ENCODE assay signal across 9 cellular contexts in the genomic region with DNA sequence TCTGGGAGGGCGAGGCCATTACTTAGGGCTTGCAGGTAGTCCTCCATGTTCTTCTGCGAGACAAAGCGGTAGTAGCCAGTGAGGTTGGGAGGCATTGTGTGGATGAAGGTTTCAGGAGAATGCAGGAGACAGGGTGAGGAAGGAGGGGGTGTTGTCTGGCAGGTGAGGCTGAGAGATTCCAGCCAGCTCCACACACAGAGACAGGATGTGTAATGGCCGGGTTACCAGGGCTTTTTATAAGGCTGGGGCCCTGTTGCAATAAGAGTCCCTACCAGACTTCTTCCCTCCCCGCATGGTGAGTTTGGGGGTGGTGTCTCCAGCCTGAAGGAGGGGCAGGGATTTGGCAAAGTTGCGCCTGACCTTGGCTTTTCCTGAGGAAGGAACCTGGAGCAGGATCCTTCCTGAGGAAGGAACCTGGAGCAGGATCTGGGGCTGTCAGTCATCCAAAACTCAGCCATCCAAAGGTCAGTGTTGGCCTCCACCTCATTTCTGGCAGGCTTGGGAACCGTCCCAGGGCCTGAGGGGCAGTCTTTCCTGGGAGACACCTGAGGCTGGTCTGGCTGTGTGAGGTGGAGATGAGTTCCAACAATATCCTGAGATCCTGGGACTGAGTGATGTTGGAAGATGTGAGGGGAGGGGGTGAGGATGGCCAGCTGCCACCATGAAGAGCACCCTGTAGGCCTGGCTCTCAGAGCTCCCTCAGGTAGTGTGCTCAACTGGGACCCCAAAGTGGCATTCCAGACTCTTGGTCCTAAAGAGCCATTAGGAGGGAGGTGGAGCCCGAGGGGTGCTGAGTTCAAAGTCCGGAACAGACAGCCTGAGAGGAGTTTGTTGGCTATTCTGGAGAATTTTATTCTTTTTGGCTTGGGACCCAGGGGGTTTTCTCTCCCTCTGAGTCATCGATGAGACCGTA. TPM values are rescaled to one million over a fixed set of nuclear protein-coding genes. Genes with fewer than 3 reads are reported as not detected.
DNase-seq lines count a peak whose midpoint lies in the region; ATAC-seq and TF ChIP-seq lines count a peak whose summit lies in the region.
"Had no signal": no experiment of that assay in that cellular context is flagged by ENCODE, and none has a peak within 500 bp of the region (broad histone marks: within the 10 kb centered on the region; RNA-seq: fewer than 3 reads in every experiment).

A gene with protein sequence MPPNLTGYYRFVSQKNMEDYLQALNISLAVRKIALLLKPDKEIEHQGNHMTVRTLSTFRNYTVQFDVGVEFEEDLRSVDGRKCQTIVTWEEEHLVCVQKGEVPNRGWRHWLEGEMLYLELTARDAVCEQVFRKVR (minus strand): TSS at position 209 of the 913 bp plus-strand sequence. CDS start 114 bp downstream, at position 95.

- H2BK5ac ChIP-seq in trophoblast cell (ENCODE audit: low read depth, low read length, poor library complexity): no peak within 1 kb of the TSS

- H4K12ac ChIP-seq in trophoblast cell (ENCODE audit: low read depth, low read length): no peak within 1 kb of the TSS

- H2AFZ ChIP-seq in PC-3 (ENCODE audit: low read length): peak within 1 kb of the TSS; percentile 93
- peak within 1 kb of the TSS; percentile 89 for H2AFZ ChIP-seq in trophoblast cell (ENCODE audit: insufficient read depth, low read length, poor library complexity)

- H3K18ac ChIP-seq in trophoblast cell (ENCODE audit: low read length): peak within 1 kb of the TSS; percentile 13

- H3K14ac ChIP-seq in trophoblast cell (ENCODE audit: low read length): no peak within 1 kb of the TSS

- H3K4me3 ChIP-seq in GM06990 (replicated peaks; ENCODE audit: low read depth, low read length): peak within 1 kb of the TSS; percentile 85
- H3K4me3 ChIP-seq in PC-3 (ENCODE audit: low read length): peak within 1 kb of the TSS; percentile 81
- H3K4me3 ChIP-seq in esophagus squamous epithelium: peak within 1 kb of the TSS; percentile 37 to 80 (median 66)
- H3K4me3 ChIP-seq in trophoblast cell (ENCODE audit: low read depth, low read length): peak within 1 kb of the TSS; percentile 69

- H4K8ac ChIP-seq in trophoblast cell (ENCODE audit: low read depth, low read length): peak within 1 kb of the TSS; percentile 7

- H3K4me2 ChIP-seq in PC-3 (ENCODE audit: low read length) (peak within 1 kb of the TSS; percentile 91), trophoblast cell (ENCODE audit: low read length) (peak within 1 kb of the TSS; percentile 74)

- H3K9me3 ChIP-seq in PC-3 (ENCODE audit: low read length) (no peaks in the 10 kb centered on the region), esophagus squamous epithelium (no peaks in the 10 kb centered on the region), trophoblast cell (ENCODE audit: insufficient read depth, low read depth, low read length) (no peaks in the 10 kb centered on the region)

- WGBS in esophagus squamous epithelium, 2 donors: 32 to 52% methylated on average over 10 of the region's 11 CpGs
- no CpG with 5 or more reads among the region's 11 CpGs for WGBS in trophoblast cell (ENCODE audit: extremely low coverage, insufficient coverage, insufficient read length)

- no peak within 1 kb of the TSS for H3K9ac ChIP-seq in PC-3 (ENCODE audit: low read length)
- H3K9ac ChIP-seq in trophoblast cell (ENCODE audit: low read length): no peak within 1 kb of the TSS

- intact Hi-C loops in PC-3 (cut with micrococcal nuclease): no loop called here
- intact Hi-C loops in esophagus squamous epithelium (cut with DNase I): no loop called here

- no peak within 1 kb of the TSS for H2BK12ac ChIP-seq in trophoblast cell (ENCODE audit: low read length)

- POLR2A ChIA-PET in PC-3 (lab: Charles Lee; ENCODE audit: unreplicated experiment): no interaction called here

- TF ChIP-seq POLR2A in esophagus squamous epithelium (IDR thresholded peaks at IDR 0.05): no peak

- CTCF ChIA-PET in PC-3 (lab: Charles Lee): no interaction called here

- H3K4ac ChIP-seq in trophoblast cell (ENCODE audit: low read depth, low read length): no peak within 1 kb of the TSS

- H3K4me1 ChIP-seq in PC-3 (ENCODE audit: insufficient read depth, low read length): peaks cover 7% of the 10 kb centered on the region
- peaks cover 9 to 40% (median 24%) of the 10 kb centered on the region in 3 donors for H3K4me1 ChIP-seq in esophagus squamous epithelium
- peaks cover 14 to 19% of the 10 kb centered on the region in 2 experiments for H3K4me1 ChIP-seq in trophoblast cell (ENCODE audit: control insufficient read depth in 1 of 2, insufficient read depth in 2 of 2, low read length in 2 of 2)

- BruUV-seq in PC-3 (replicated peaks; lab: Mats Ljungman, UMichigan): no TSS peak

- no peak for TF ChIP-seq CTCF in GM06990 (IDR thresholded peaks at IDR 0.05; ENCODE audit: insufficient read depth, low read length, poor library complexity, severe bottlenecking)
- no peak for TF ChIP-seq CTCF in PC-3 (conservative IDR thresholded peaks at IDR 0.05; ENCODE audit: low read depth, low read length)
- TF ChIP-seq CTCF in esophagus squamous epithelium (IDR thresholded peaks at IDR 0.05): no peak

- H3F3A ChIP-seq in PC-3 (ENCODE audit: low read length, unreplicated experiment): no peaks in the 10 kb centered on the region

- no peaks in the 10 kb centered on the region for H3K79me1 ChIP-seq in trophoblast cell (ENCODE audit: low read length)

- no peak for ATAC-seq in PC-3
- no peak for ATAC-seq in GM18907 (IDR thresholded peaks at IDR 0.05; ENCODE audit: unreplicated experiment)

- H3K79me2 ChIP-seq in PC-3 (ENCODE audit: low read length): no peaks in the 10 kb centered on the region
- H3K79me2 ChIP-seq in trophoblast cell (ENCODE audit: control insufficient read depth, insufficient read depth, low read length, poor library complexity): peaks cover 2% of the 10 kb centered on the region

- no peak within 1 kb of the TSS for H2AK5ac ChIP-seq in trophoblast cell (ENCODE audit: low read length)

- H3K27ac ChIP-seq in PC-3 (ENCODE audit: low read length): no peak within 1 kb of the TSS
- peak within 1 kb of the TSS; percentile 45 to 90 (median 85) for H3K27ac ChIP-seq in esophagus squamous epithelium
- H3K27ac ChIP-seq in trophoblast cell (ENCODE audit: low read depth, low read length): no peak within 1 kb of the TSS

- no peak within 1 kb of the TSS for H3K23ac ChIP-seq in trophoblast cell (ENCODE audit: low read length)

- H4K20me1 ChIP-seq in PC-3 (ENCODE audit: low read length): no peaks in the 10 kb centered on the region

- no peak within 1 kb of the TSS for H2BK120ac ChIP-seq in trophoblast cell (ENCODE audit: insufficient read depth, low read length, poor library complexity)

- H3K36me3 ChIP-seq in GM06990 (ENCODE audit: control insufficient read depth, insufficient read depth, low read length): peaks cover under 1% of the 10 kb centered on the region; the same call in 1 of the 2 replicates
- H3K36me3 ChIP-seq in PC-3 (ENCODE audit: low read depth, low read length): no peaks in the 10 kb centered on the region
- peaks cover 0 to 6% (median 0%) of the 10 kb centered on the region in 3 donors for H3K36me3 ChIP-seq in esophagus squamous epithelium
- H3K36me3 ChIP-seq in trophoblast cell (ENCODE audit: control insufficient read depth in 1 of 2, insufficient read depth in 2 of 2, low read length in 2 of 2): peaks cover 3 to 6% of the 10 kb centered on the region in 2 experiments

- DNase-seq in GM06990 (ENCODE audit: extremely low read depth, insufficient read length) (no peak), PC-3 (no peak), esophagus squamous epithelium (lab: John Stamatoyannopoulos, UW) (no peak), trophoblast cell (no peak), NCI-H446 (lab: John Stamatoyannopoulos, UW) (no peak), NCI-H1694 treated with DMSO at 0.1 percent for 48 hours (lab: John Stamatoyannopoulos, UW) (no peak), NK-92 (lab: John Stamatoyannopoulos, UW; ENCODE audit: unreplicated experiment) (no peak)

- H3K9me2 ChIP-seq in PC-3 (replicated peaks; ENCODE audit: low read length): no peaks in the 10 kb centered on the region

- H3K27me3 ChIP-seq in GM06990 (replicated peaks; ENCODE audit: control insufficient read depth, insufficient read depth, low read length): no peaks in the 10 kb centered on the region
- H3K27me3 ChIP-seq in PC-3 (ENCODE audit: low read length): no peaks in the 10 kb centered on the region
- peaks cover 0 to 12% (median 0%) of the 10 kb centered on the region in 4 donors for H3K27me3 ChIP-seq in esophagus squamous epithelium
- no peaks in the 10 kb centered on the region for H3K27me3 ChIP-seq in trophoblast cell (ENCODE audit: insufficient read depth, low read length)

- H4K91ac ChIP-seq in trophoblast cell (ENCODE audit: low read depth, low read length): peak within 1 kb of the TSS; percentile 1

RNA-seq across cellular contexts. Expression of the gene that starts here (rescaled TPM):
- total RNA-seq in PC-3 (2014; rRNA removed) (not detected in 2 replicates), esophagus squamous epithelium (1 to 10 TPM in 1 of 4 donors, under 1 TPM in 1, not detected in 2; 0.53 to 1.3 TPM)
- polyA plus RNA-seq in trophoblast cell (2013): 0.15 and 0.23 TPM in 2 replicates
- total RNA-seq: activated naive CD4-positive, alpha-beta T cell treated with anti-CD3 and anti-CD28 coated beads, Interleukin-2, amount 50 U/mL, for 72 hours had no signal

Comparison
In these comparisons a context has a peak if more than half of its experiments do, and no peak if none do; other contexts are left out.
1. H3K27ac ChIP-seq: peak in esophagus squamous epithelium (4 of 4); none in PC-3 (single experiment) and trophoblast cell (single experiment).
2. Peak in every context shown above with its lines, with median percentiles within 50 percentile points of each other: H3K4me3 ChIP-seq.